In the genomic region with DNA sequence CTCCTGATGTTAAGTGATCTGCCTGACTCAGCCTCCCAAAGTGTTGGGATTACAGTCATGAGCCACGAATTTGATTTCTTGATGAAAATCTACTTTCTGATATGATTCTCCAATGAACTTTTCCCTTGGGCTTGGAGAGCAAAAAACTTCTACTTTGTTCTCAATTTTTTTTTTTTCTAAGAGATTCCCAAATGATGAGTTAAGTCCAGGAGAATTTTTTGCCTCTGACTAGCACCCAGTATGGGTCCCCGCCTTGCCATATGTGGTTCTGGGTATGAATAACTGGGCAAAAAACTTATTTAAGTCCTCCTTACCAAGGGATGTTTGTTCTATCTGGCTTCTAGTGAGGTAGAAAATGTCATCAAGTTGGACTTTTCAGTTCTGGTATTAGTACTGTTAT, we compare ENCODE assay signal across 13 cellular contexts.
DNase-seq lines count a peak whose midpoint lies in the region; TF ChIP-seq lines count a peak whose summit lies in the region.
"Had no signal": no experiment of that assay in that cellular context is flagged by ENCODE, and none has a peak within 500 bp of the region (broad histone marks: within the 10 kb centered on the region; RNA-seq: fewer than 3 reads in every experiment).

No MANE protein-coding gene starts in this region.

- H3K9me3 Mint-ChIP-seq in HFFc6: no peaks in the 10 kb centered on the region
- H3K9me3 Mint-ChIP-seq: activated CD4-positive, alpha-beta T cell treated with anti-CD3 and anti-CD28 coated beads, Interleukin-2, amount 10 ng/mL, durations not matched to agents 7 days and 5 days had no signal

- no peaks in the 10 kb centered on the region; the same call in 1 of the 2 replicates for H3K27me3 Mint-ChIP-seq in HFFc6 (ENCODE audit: insufficient read depth)

- no peaks in the 10 kb centered on the region for H3K36me3 ChIP-seq in adipocyte (ENCODE audit: control insufficient read depth, insufficient read depth, low read length, severe bottlenecking)
- H3K36me3 ChIP-seq: sigmoid colon had no signal

- no peak overlapping the region for H3K4me3 ChIP-seq in adipocyte (ENCODE audit: low read length)
- H3K4me3 ChIP-seq: sigmoid colon had no signal

- no peaks in the 10 kb centered on the region for H3K27me3 ChIP-seq in adipocyte (replicated peaks; ENCODE audit: control insufficient read depth, insufficient read depth, low read length)
- H3K27me3 ChIP-seq: sigmoid colon had no signal

- H3K4me1 ChIP-seq in adipocyte (ENCODE audit: control insufficient read depth, insufficient read depth, low read length): peaks cover 15% of the 10 kb centered on the region
- H3K4me1 ChIP-seq: sigmoid colon had no signal

- peaks cover 46% of the 10 kb centered on the region for H3K4me1 Mint-ChIP-seq in HFFc6 (ENCODE audit: low read depth)
- H3K4me1 Mint-ChIP-seq: activated CD4-positive, alpha-beta T cell treated with anti-CD3 and anti-CD28 coated beads, Interleukin-2, amount 10 ng/mL, durations not matched to agents 7 days and 5 days had no signal

- peak overlapping the region; percentile 96 for H3K27ac Mint-ChIP-seq in HFFc6
- H3K27ac Mint-ChIP-seq: activated CD4-positive, alpha-beta T cell treated with anti-CD3 and anti-CD28 coated beads, Interleukin-2, amount 10 ng/mL, durations not matched to agents 7 days and 5 days had no signal

- intact Hi-C loops in head of caudate nucleus (cut with DNase I): no loop called here

- peak overlapping the region; percentile 56 for H3K4me3 Mint-ChIP-seq in HFFc6
- H3K4me3 Mint-ChIP-seq: activated CD4-positive, alpha-beta T cell treated with anti-CD3 and anti-CD28 coated beads, Interleukin-2, amount 10 ng/mL, durations not matched to agents 7 days and 5 days; H9 had no signal

- TF ChIP-seq CTCF in HFFc6 (IDR thresholded peaks at IDR 0.05): no peak

- no peaks in the 10 kb centered on the region for H3K36me3 Mint-ChIP-seq in HFFc6 (ENCODE audit: low read depth)

- H3K9me3 ChIP-seq in adipocyte (ENCODE audit: control insufficient read depth, low read length): no peaks in the 10 kb centered on the region
- H3K9me3 ChIP-seq: sigmoid colon had no signal

- H3K9ac ChIP-seq in adipocyte (ENCODE audit: low read length): peak overlapping the region; percentile 52

- DNase-seq in A172 (ENCODE audit: low spot score) (peak; percentile 93), HFFc6 (peak; percentile 90), adipocyte (ENCODE audit: low read depth) (peak; percentile 92), glomerular visceral epithelial cell (ENCODE audit: extremely low spot score) (peak; percentile 80), putamen (ENCODE audit: low spot score) (no peak), head of caudate nucleus (no peak), NCI-H1048 (lab: John Stamatoyannopoulos, UW) (no peak), NCI-H2196 (lab: John Stamatoyannopoulos, UW; ENCODE audit: unreplicated experiment) (no peak)
- DNase-seq: activated CD4-positive, alpha-beta T cell treated with anti-CD3 and anti-CD28 coated beads, Interleukin-2, amount 10 ng/mL, durations not matched to agents 7 days and 5 days; H9; hypothalamus; NCI-H524 treated with DMSO at 0.1 percent for 48 hours; sigmoid colon had no signal

Comparison
In these comparisons a context has a peak if more than half of its experiments do, and no peak if none do; other contexts are left out.
1. DNase-seq: peak in A172 (single experiment), HFFc6 (single experiment), adipocyte (single experiment) and glomerular visceral epithelial cell (single experiment); none in putamen (single experiment), head of caudate nucleus (0 of 42), NCI-H1048 (single experiment) and NCI-H2196 (single experiment).